ENCODE assay signal across 28 cellular contexts in the genomic region with DNA sequence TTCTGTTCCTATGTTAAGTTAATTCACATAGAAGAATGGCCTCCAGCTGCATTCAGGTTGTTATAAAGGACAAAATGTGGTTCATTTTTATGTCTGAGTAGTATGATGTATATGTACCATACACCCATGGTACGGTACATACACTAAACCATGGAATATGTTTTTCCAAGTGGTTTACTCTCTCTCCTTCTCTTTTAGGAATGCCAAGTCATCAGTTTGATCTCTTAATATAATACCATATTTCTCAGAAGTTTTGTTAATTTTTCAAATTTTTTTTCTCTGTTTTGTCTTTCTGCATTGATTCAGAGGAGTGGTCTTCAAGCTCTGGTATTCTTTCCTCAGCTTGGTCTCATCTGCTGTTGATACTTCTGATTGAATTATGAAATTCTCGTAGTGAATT.
"Had no signal": no experiment of that assay in that cellular context is flagged by ENCODE, and none has a peak within 500 bp of the region (broad histone marks: within the 10 kb centered on the region; RNA-seq: fewer than 3 reads in every experiment).

No MANE protein-coding gene starts in this region.

- H3K4me1 ChIP-seq: neural progenitor cell, parathyroid adenoma, psoas muscle, spleen, suprapubic skin, testis, transverse colon, upper lobe of right lung, uterus had no signal

- H2AFZ ChIP-seq: neural progenitor cell, parathyroid adenoma had no signal

- H3K9me3 ChIP-seq: ovary, psoas muscle, spleen, suprapubic skin, testis, tibial artery, transverse colon, upper lobe of right lung, uterus had no signal

- H3K4me3 ChIP-seq: neural progenitor cell, ovary, psoas muscle, skin epidermis, smooth muscle cell, spleen, suprapubic skin, testis, tibial artery, transverse colon, upper lobe of right lung, uterus had no signal

- H3K27ac ChIP-seq: neural progenitor cell, ovary, parathyroid adenoma, psoas muscle, skin epidermis, spleen, suprapubic skin, testis, tibial artery, transverse colon, upper lobe of right lung, uterus had no signal

- DNase-seq: natural killer cell; occipital lobe; ovary; posterior cingulate gyrus; psoas muscle; right cardiac atrium; spleen; stimulated activated CD4-positive, alpha-beta T cell treated with anti-CD3 and anti-CD28 coated beads, Interleukin-12 subunit alpha, Interleukin-12 subunit beta, amount 100 ng/mL, for 4 hours; stimulated activated CD4-positive, alpha-beta T cell treated with anti-CD3 and anti-CD28 coated beads, Interleukin-1b, Interleukin-23, amount 100 ng/mL, for 48 hours; stimulated activated CD4-positive, alpha-beta T cell treated with anti-CD3 and anti-CD28 coated beads, Interleukin-4, amount 100 ng/mL, for 1 hour; stimulated activated CD4-positive, alpha-beta T cell treated with anti-CD3 and anti-CD28 coated beads, Interleukin-4, amount 100 ng/mL, for 4 hours; stimulated activated CD8-positive, alpha-beta memory T cell treated with anti-CD3 and anti-CD28 coated beads, Interleukin-4, amount 100 ng/mL, for 48 hours; stimulated activated naive CD4-positive, alpha-beta T cell; stimulated activated naive CD8-positive, alpha-beta T cell treated with anti-CD3 and anti-CD28 coated beads, Interleukin-15, amount 100 ng/mL, for 72 hours; stimulated activated naive CD8-positive, alpha-beta T cell treated with anti-CD3 and anti-CD28 coated beads, Interleukin-15, Interleukin-2, amounts not matched to agents 100 U/mL and 50 U/mL, for 24 hours; substantia nigra; testis; tibial artery; transverse colon; upper lobe of right lung; uterus had no signal

- H3K27me3 ChIP-seq: neural progenitor cell, ovary, spleen, suprapubic skin, testis, tibial artery, transverse colon, upper lobe of right lung, uterus had no signal

- H3K9ac ChIP-seq: neural progenitor cell, parathyroid adenoma had no signal

- ATAC-seq: natural killer cell; psoas muscle; right cardiac atrium; sciatic nerve; stimulated activated memory B cell treated with anti-CD40 and anti-IgM and Interleukin-4, amounts not matched to agents 10 μg/mL and 1 μg/mL and 100 μg/mL, for 72 hours; stimulated activated naive CD8-positive, alpha-beta T cell treated with anti-CD3 and anti-CD28 coated beads, Interleukin-15, amount 100 ng/mL, for 72 hours; stimulated activated naive CD8-positive, alpha-beta T cell treated with anti-CD3 and anti-CD28 coated beads, Interleukin-15, Interleukin-2, amounts not matched to agents 100 U/mL and 50 U/mL, for 24 hours; upper lobe of right lung had no signal

- H3K4me2 ChIP-seq: neural progenitor cell, smooth muscle cell had no signal

- H3K36me3 ChIP-seq: neural progenitor cell, ovary, spleen, suprapubic skin, tibial artery, upper lobe of right lung, uterus had no signal

- H3K79me2 ChIP-seq: parathyroid adenoma had no signal
